Comparison of ENCODE assay signal across 8 cellular contexts in the genomic region with DNA sequence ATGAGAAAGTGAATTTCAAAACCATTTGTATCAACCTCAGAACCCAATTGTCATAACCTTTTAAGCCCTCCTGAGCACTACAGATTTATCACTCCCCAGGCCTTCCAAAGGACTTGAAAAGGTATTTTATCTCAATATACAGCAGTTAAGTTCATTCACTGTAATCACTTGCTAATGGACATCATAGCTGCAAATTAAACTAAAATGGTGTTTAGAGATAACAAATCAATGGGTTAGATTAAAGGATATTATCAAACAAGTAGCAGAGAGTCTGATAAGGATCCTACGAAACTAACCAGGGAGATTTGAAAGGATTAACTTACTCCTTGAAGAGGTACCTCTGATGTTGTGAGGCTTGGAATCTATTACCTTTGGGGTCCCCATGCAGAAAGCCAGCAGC.
"Had no signal": no experiment of that assay in that cellular context is flagged by ENCODE, and none has a peak within 500 bp of the region (broad histone marks: within the 10 kb centered on the region; RNA-seq: fewer than 3 reads in every experiment).

No MANE protein-coding gene starts in this region.

- H3K4me3 ChIP-seq: GM23248, HAP-1 had no signal

- H3K27ac ChIP-seq: GM23248, HL-60 had no signal

- H3K4me1 ChIP-seq: HAP-1 had no signal

- H3K9me3 ChIP-seq: HAP-1 had no signal

- ATAC-seq: HCT116, HepG2 had no signal

- FAIRE-seq: HepG2 had no signal

- H3K36me3 ChIP-seq: HAP-1 had no signal

- H2AFZ ChIP-seq: GM23248 had no signal

- DNase-seq: GM23248, GOT3, H7, KBM-7 had no signal

- H3K9ac ChIP-seq: GM23248 had no signal
